8 cellular contexts compared by ENCODE assay signal in the genomic region with DNA sequence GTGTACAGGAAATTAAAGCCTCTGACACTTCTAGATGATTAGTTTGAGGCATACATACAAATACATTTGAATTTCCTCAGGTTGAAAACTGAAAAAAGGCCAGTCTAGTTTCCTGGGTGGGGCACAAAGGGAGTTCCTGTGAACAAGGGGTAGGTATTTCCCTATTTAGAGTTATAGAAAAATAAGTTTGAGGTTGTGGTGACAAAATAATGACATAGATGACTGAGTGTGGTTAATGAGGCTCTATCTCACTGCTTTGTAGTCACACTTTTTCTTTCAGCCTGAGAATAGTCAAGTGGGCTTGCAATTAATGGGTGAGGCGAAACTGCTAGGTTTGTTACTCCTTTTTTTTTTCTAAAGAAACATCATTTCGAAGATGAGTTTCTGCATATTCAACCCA. TPM values are rescaled to one million over a fixed set of nuclear protein-coding genes. Genes with fewer than 3 reads are reported as not detected.
DNase-seq lines count a peak whose midpoint lies in the region; ATAC-seq and TF ChIP-seq lines count a peak whose summit lies in the region.

No MANE protein-coding gene starts in this region.

- H3K27me3 ChIP-seq in colonic mucosa: no peaks in the 10 kb centered on the region

- intact Hi-C loops in colonic mucosa (cut with DNase I): no loop called here

- no peak overlapping the region for H3K4me3 ChIP-seq in colonic mucosa

- peaks cover 2% of the 10 kb centered on the region for H3K36me3 Mint-ChIP-seq in activated naive CD8-positive, alpha-beta T cell

- ATAC-seq in GM19463 (IDR thresholded peaks at IDR 0.05; ENCODE audit: unreplicated experiment) (peak; percentile 52), HG03460 (IDR thresholded peaks at IDR 0.05; ENCODE audit: unreplicated experiment) (peak; percentile 52)

- no peaks in the 10 kb centered on the region for H3K4me1 ChIP-seq in colonic mucosa

- H3K4me1 Mint-ChIP-seq in activated naive CD8-positive, alpha-beta T cell (ENCODE audit: low read depth): peaks cover 72% of the 10 kb centered on the region

- H3K9me3 ChIP-seq in colonic mucosa: no peaks in the 10 kb centered on the region

- no peaks in the 10 kb centered on the region for H3K27me3 Mint-ChIP-seq in activated naive CD8-positive, alpha-beta T cell

- no peak overlapping the region for H3K27ac ChIP-seq in colonic mucosa

- H3K9ac ChIP-seq in colonic mucosa (ENCODE audit: low read depth in 2 of 2, low read length in 2 of 2): no peak overlapping the region

- H3K27ac Mint-ChIP-seq in activated naive CD8-positive, alpha-beta T cell: peak overlapping the region; percentile 78

- H3K36me3 ChIP-seq in colonic mucosa: no peaks in the 10 kb centered on the region

- no peaks in the 10 kb centered on the region for H3K9me3 Mint-ChIP-seq in activated naive CD8-positive, alpha-beta T cell (ENCODE audit: low read depth)

- DNase-seq in GM10266 (ENCODE audit: extremely low spot score): peak; percentile 43
- DNase-seq in colonic mucosa: no peak
- DNase-seq in NCI-H1694 treated with DMSO at 0.1 percent for 48 hours (lab: John Stamatoyannopoulos, UW): no peak
- DNase-seq in SW 1271 (lab: John Stamatoyannopoulos, UW): no peak
- DNase-seq in cerebellum (ENCODE audit: low spot score): no peak

- TF ChIP-seq CTCF in GM10266 (IDR thresholded peaks at IDR 0.05; ENCODE audit: control insufficient read depth, insufficient read depth, low read depth, missing control alignments): no peak
- no peak for TF ChIP-seq CTCF in colonic mucosa (IDR thresholded peaks at IDR 0.05)

- H3K4me3 Mint-ChIP-seq in activated naive CD8-positive, alpha-beta T cell: peak overlapping the region; percentile 60

RNA-seq across cellular contexts. Expression of a gene that starts 4.3 kb away (rescaled TPM):
- 10 to 100 TPM; 11.4 to 24.6 TPM for total RNA-seq in colonic mucosa
- 5.2 TPM for total RNA-seq in cerebellum
